In the genomic region with DNA sequence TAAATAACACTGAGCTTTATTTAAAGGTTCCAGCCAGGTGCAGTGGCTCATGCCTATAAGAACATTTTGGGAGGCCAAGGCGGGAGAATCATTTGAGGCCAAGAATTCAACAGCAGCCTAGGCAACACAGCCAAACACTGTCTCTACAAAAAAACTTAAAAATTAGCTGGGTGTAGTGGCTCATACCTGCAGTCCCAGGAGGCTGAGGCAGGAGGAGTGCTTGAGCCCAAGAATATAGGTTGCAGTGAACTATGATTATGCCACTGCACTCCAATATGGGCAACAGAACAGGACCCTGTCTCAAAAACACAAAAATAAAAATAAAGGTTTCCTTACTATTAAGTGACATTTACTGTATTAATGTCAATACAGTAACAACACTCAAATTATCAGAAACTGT, we compare ENCODE assay signal across 10 cellular contexts. TPM values are rescaled to one million over a fixed set of nuclear protein-coding genes. Genes with fewer than 3 reads are reported as not detected.
DNase-seq lines count a peak whose midpoint lies in the region; ATAC-seq lines count a peak whose summit lies in the region.
"Had no signal": no experiment of that assay in that cellular context is flagged by ENCODE, and none has a peak within 500 bp of the region (broad histone marks: within the 10 kb centered on the region; RNA-seq: fewer than 3 reads in every experiment).

No MANE protein-coding gene starts in this region.

- H3K9me3 Mint-ChIP-seq in naive thymus-derived CD8-positive, alpha-beta T cell = no peaks in the 10 kb centered on the region
- no peaks in the 10 kb centered on the region for H3K9me3 Mint-ChIP-seq in stimulated activated naive B cell treated with anti-CD40 and anti-IgM and Interleukin-4, amounts not matched to agents 10 μg/mL and 1 μg/mL and 100 μg/mL, for 72 hours

- H3K4me3 Mint-ChIP-seq in naive thymus-derived CD8-positive, alpha-beta T cell = peak overlapping the region in 9 of 10 donors; percentile 28 to 100 (median 97)
- H3K4me3 Mint-ChIP-seq in stimulated activated naive B cell treated with anti-CD40 and anti-IgM and Interleukin-4, amounts not matched to agents 10 μg/mL and 1 μg/mL and 100 μg/mL, for 72 hours = no peak overlapping the region

- H3K36me3 Mint-ChIP-seq in naive thymus-derived CD8-positive, alpha-beta T cell = peaks cover 0 to 10% (median 3%) of the 10 kb centered on the region in 3 donors
- H3K36me3 Mint-ChIP-seq in stimulated activated naive B cell treated with anti-CD40 and anti-IgM and Interleukin-4, amounts not matched to agents 10 μg/mL and 1 μg/mL and 100 μg/mL, for 72 hours = peaks cover 9 to 17% of the 10 kb centered on the region in 2 donors

- no peak for ATAC-seq in naive thymus-derived CD8-positive, alpha-beta T cell
- ATAC-seq in stimulated activated naive B cell treated with anti-CD40 and anti-IgM and Interleukin-4, amounts not matched to agents 10 μg/mL and 1 μg/mL and 100 μg/mL, for 72 hours (replicated peaks) = no peak

- POLR2A ChIA-PET in naive thymus-derived CD8-positive, alpha-beta T cell (lab: Charles Lee) = interaction anchor here (0.9 to 6.3 kb wide), 5 partner anchors 27 to 281 kb away, joined by 4 to 129 read pairs (median 5); partner anchors contain the start of genes GMEB1, RCC1 and YTHDF2

- H3K27me3 Mint-ChIP-seq in naive thymus-derived CD8-positive, alpha-beta T cell = no peaks in the 10 kb centered on the region
- H3K27me3 Mint-ChIP-seq in stimulated activated naive B cell treated with anti-CD40 and anti-IgM and Interleukin-4, amounts not matched to agents 10 μg/mL and 1 μg/mL and 100 μg/mL, for 72 hours = no peaks in the 10 kb centered on the region

- H3K27ac Mint-ChIP-seq in naive thymus-derived CD8-positive, alpha-beta T cell = peak overlapping the region in 4 of 10 donors; percentile 13 to 99 (median 24)
- no peak overlapping the region for H3K27ac Mint-ChIP-seq in stimulated activated naive B cell treated with anti-CD40 and anti-IgM and Interleukin-4, amounts not matched to agents 10 μg/mL and 1 μg/mL and 100 μg/mL, for 72 hours

- peaks cover 23 to 65% (median 57%) of the 10 kb centered on the region in 4 donors for H3K4me1 Mint-ChIP-seq in naive thymus-derived CD8-positive, alpha-beta T cell
- peaks cover 20 to 34% of the 10 kb centered on the region in 2 donors for H3K4me1 Mint-ChIP-seq in stimulated activated naive B cell treated with anti-CD40 and anti-IgM and Interleukin-4, amounts not matched to agents 10 μg/mL and 1 μg/mL and 100 μg/mL, for 72 hours

- DNase-seq in NCI-H2227 (lab: John Stamatoyannopoulos, UW; ENCODE audit: unreplicated experiment) (peak; percentile 32), NCI-H2227 treated with DMSO at 0.1 percent for 48 hours (lab: John Stamatoyannopoulos, UW) (no peak), NCI-H226 (peak; percentile 39), hepatic stellate cell (ENCODE audit: low spot score) (no peak), T1000 (lab: John Stamatoyannopoulos, UW) (no peak)
- peak; percentile 18 for DNase-seq in activated naive CD4-positive, alpha-beta T cell treated with Interleukin-2 at 50 U/mL for 16 hours
- peak in 6 of 10 donors; percentile 22 to 65 (median 32) for DNase-seq in naive thymus-derived CD8-positive, alpha-beta T cell
- no peak for DNase-seq in stimulated activated naive B cell treated with anti-CD40 and anti-IgM and Interleukin-4, amounts not matched to agents 10 μg/mL and 1 μg/mL and 100 μg/mL, for 72 hours
- DNase-seq: C1 segment of cervical spinal cord, NCI-H1417 had no signal

RNA-seq across cellular contexts. Expression of gene TAF12, which starts 2.1 kb away (rescaled TPM):
- 10 to 100 TPM; 25.1 to 28.1 TPM for total RNA-seq in naive thymus-derived CD8-positive, alpha-beta T cell
- polyA plus RNA-seq in naive thymus-derived CD8-positive, alpha-beta T cell = 10 to 100 TPM; 42.4 to 50.1 (median 47.3) TPM

RNA-seq across cellular contexts. Expression of gene RNU11, which starts 7.6 kb away (rescaled TPM):
- not detected for total RNA-seq in naive thymus-derived CD8-positive, alpha-beta T cell
- polyA plus RNA-seq in naive thymus-derived CD8-positive, alpha-beta T cell = not detected

RNA-seq across cellular contexts. Expression of gene GMEB1, which starts 27.8 kb away (rescaled TPM):
- 10 to 100 TPM; 20.5 to 23.2 TPM for total RNA-seq in naive thymus-derived CD8-positive, alpha-beta T cell
- 10 to 100 TPM; 12.5 to 18.2 (median 17.1) TPM for polyA plus RNA-seq in naive thymus-derived CD8-positive, alpha-beta T cell

RNA-seq across cellular contexts. Expression of gene RAB42, which starts 48.7 kb away (rescaled TPM):
- total RNA-seq in naive thymus-derived CD8-positive, alpha-beta T cell = not detected
- not detected for polyA plus RNA-seq in naive thymus-derived CD8-positive, alpha-beta T cell

Comparison
In these comparisons a context has a peak if more than half of its experiments do, and no peak if none do; other contexts are left out.
1. DNase-seq: peak in NCI-H2227 (single experiment), NCI-H226 (single experiment), activated naive CD4-positive, alpha-beta T cell treated with Interleukin-2 at 50 U/mL for 16 hours (single experiment) and naive thymus-derived CD8-positive, alpha-beta T cell (6 of 10); none in NCI-H2227 treated with DMSO at 0.1 percent for 48 hours (single experiment), hepatic stellate cell (single experiment), stimulated activated naive B cell treated with anti-CD40 and anti-IgM and Interleukin-4, amounts not matched to agents 10 μg/mL and 1 μg/mL and 100 μg/mL, for 72 hours (single experiment) and T1000 (single experiment).
2. H3K4me3 Mint-ChIP-seq: peak in naive thymus-derived CD8-positive, alpha-beta T cell (9 of 10); none in stimulated activated naive B cell treated with anti-CD40 and anti-IgM and Interleukin-4, amounts not matched to agents 10 μg/mL and 1 μg/mL and 100 μg/mL, for 72 hours (0 of 2).